Comparison of ENCODE assay signal across 1 cellular context in genomic region chr12:111578971-111579340, GRCh38.
TF ChIP-seq lines count a peak whose summit lies in the region.

No MANE protein-coding gene starts in this region.

TF ChIP-seq in GM12878, 131 proteins besides CTCF, POLR2A, EP300 and RAD21:
- TF ChIP-seq NFYA (IDR thresholded peaks at IDR 0.05; ENCODE audit: borderline replicate concordance, low read depth, low read length) = no peak
- TF ChIP-seq SUZ12 (IDR thresholded peaks at IDR 0.05; ENCODE audit: unreplicated experiment) = no peak
- TF ChIP-seq STAT3 (IDR thresholded peaks at IDR 0.05; ENCODE audit: low read depth, low read length) = no peak
- no peak for TF ChIP-seq RCOR1 (conservative IDR thresholded peaks at IDR 0.05; ENCODE audit: low read depth, low read length)
- no peak for TF ChIP-seq E2F4 (IDR thresholded peaks at IDR 0.05; ENCODE audit: low read depth, low read length)
- TF ChIP-seq ESRRA (IDR thresholded peaks at IDR 0.05; ENCODE audit: low read length) = no peak
- TF ChIP-seq BHLHE40 (IDR thresholded peaks at IDR 0.05; ENCODE audit: borderline replicate concordance in 1 of 2, low read depth in 2 of 2, low read length in 1 of 2) = no peak
- no peak for TF ChIP-seq ZBTB40 (IDR thresholded peaks at IDR 0.05; ENCODE audit: borderline replicate concordance)
- no peak for TF ChIP-seq BRCA1 (IDR thresholded peaks at IDR 0.05; ENCODE audit: low read depth, low read length)
- TF ChIP-seq CHD4 (IDR thresholded peaks at IDR 0.05) = no peak
- no peak for TF ChIP-seq CREB1 (IDR thresholded peaks at IDR 0.05; ENCODE audit: low read depth)
- TF ChIP-seq LARP7 (IDR thresholded peaks at IDR 0.05) = no peak
- no peak for TF ChIP-seq MEF2B (IDR thresholded peaks at IDR 0.05; ENCODE audit: partially characterized antibody, poor library complexity, severe bottlenecking)
- no peak for TF ChIP-seq ELK1 (IDR thresholded peaks at IDR 0.05; ENCODE audit: low read depth, low read length)
- TF ChIP-seq NFXL1 (IDR thresholded peaks at IDR 0.05; ENCODE audit: borderline replicate concordance) = no peak
- no peak for TF ChIP-seq E4F1 (IDR thresholded peaks at IDR 0.05; ENCODE audit: borderline replicate concordance, partially characterized antibody)
- TF ChIP-seq HCFC1 (IDR thresholded peaks at IDR 0.05; ENCODE audit: low read length) = no peak
